In the genomic region with DNA sequence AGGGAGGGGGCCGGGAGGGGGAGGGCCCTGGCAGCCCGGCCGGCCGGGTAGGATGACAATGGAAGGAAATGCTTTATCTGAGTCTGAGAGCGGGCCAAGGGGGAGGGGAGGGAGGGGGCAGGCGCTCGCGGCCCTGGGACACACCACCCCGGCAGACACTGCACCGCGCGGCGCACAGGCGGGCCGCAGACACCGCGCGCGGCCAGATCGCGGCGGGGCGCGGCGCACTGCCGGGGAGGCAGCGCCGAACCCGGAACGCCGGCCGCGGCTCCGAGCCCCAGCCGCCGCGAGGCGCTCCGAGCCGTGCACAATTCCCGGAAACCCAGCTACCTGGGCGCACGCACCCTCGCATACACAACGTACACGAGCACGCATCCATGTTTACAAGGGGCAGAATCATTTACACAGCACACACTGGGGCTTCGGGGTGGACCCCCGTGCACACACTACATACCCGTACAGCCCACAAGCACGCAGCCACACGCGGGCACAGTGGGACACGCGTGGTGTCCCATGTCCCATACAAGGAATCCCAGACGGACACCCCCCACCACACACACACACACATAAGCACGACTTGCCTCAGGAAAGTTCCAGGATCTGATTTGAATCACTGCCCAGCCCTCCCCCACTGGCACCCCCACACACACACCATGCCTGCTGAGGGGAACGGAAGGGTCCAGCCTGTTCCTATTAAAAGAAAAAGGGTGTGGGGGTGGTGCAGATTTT, we compare ENCODE assay signal across 8 cellular contexts.
DNase-seq lines count a peak whose midpoint lies in the region; ATAC-seq and TF ChIP-seq lines count a peak whose summit lies in the region.

Gene HDAC7, minus strand, starts transcription at position 2 of the 729 bp plus-strand sequence. CDS start 118 bp downstream, outside the sequence.

- no peak for TF ChIP-seq CTCF in GM12864 (IDR thresholded peaks at IDR 0.05; ENCODE audit: low read depth, low read length, missing control alignments)

- peak within 1 kb of the TSS; percentile 63 for H3K4me3 ChIP-seq in GM12864 (ENCODE audit: low read depth, low read length)

- no peak for DNase-seq in GM12864 (ENCODE audit: low read depth)
- peak; percentile 32 for DNase-seq in NCI-H82 treated with DMSO at 0.1 percent for 48 hours (lab: John Stamatoyannopoulos, UW; ENCODE audit: unreplicated experiment)
- peak; percentile 56 for DNase-seq in activated T-cell treated with anti-CD3 and anti-CD28 coated beads for 4 hours
- DNase-seq in epidermal melanocyte (ENCODE audit: insufficient read length, low spot score): peak; percentile 84
- DNase-seq in midbrain (lab: John Stamatoyannopoulos, UW): peak; percentile 65
- DNase-seq in stimulated activated CD8-positive, alpha-beta memory T cell treated with anti-CD3 and anti-CD28 coated beads, Interleukin-4, amount 100 ng/mL, for 48 hours: peak; percentile 80
- no peak for DNase-seq in DMS153 (lab: John Stamatoyannopoulos, UW)

- peak; percentile 50 for ATAC-seq in HG02852 (IDR thresholded peaks at IDR 0.05; ENCODE audit: unreplicated experiment)

Comparison
In these comparisons a context has a peak if more than half of its experiments do, and no peak if none do; other contexts are left out.
1. DNase-seq: peak in NCI-H82 treated with DMSO at 0.1 percent for 48 hours (single experiment), activated T-cell treated with anti-CD3 and anti-CD28 coated beads for 4 hours (single experiment), epidermal melanocyte (single experiment), midbrain (single experiment) and stimulated activated CD8-positive, alpha-beta memory T cell treated with anti-CD3 and anti-CD28 coated beads, Interleukin-4, amount 100 ng/mL, for 48 hours (single experiment); none in GM12864 (single experiment) and DMS153 (single experiment).